In the genomic region with DNA sequence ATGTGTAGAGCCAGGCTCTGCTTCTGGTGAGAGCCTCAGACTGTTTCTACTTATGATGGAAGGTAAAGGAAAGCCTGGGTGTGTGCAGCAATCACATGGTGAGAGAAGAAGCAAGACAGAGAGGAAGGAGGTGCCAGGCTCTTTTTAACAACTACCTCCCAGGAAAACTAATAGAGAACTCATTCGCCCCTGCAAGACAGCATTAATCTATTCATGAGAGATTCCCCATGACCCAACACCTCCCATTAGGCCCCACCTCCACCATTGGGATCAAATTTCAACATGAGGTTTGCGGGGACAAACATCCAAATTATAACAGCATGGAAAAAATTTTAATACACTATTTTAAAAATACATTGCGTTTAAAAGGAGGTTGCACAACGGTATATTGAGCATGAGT, we compare ENCODE assay signal across 37 cellular contexts. TPM values are rescaled to one million over a fixed set of nuclear protein-coding genes. Genes with fewer than 3 reads are reported as not detected.
"Had no signal": no experiment of that assay in that cellular context is flagged by ENCODE, and none has a peak within 500 bp of the region (broad histone marks: within the 10 kb centered on the region; RNA-seq: fewer than 3 reads in every experiment).

No MANE protein-coding gene starts in this region.

- H3K36me3 ChIP-seq: MG63 had no signal

- H3K9me3 ChIP-seq: MG63 had no signal

- H3K27me3 ChIP-seq: MG63 had no signal

- H3K4me3 ChIP-seq: MG63 had no signal

- DNase-seq: Karpas-422, Kasumi-1, MG63, MM.1S, MV-4-11, NCI-H1048, NCI-H1092, NCI-H1092 treated with DMSO at 0.1 percent for 48 hours, NCI-H1105, NCI-H1105 treated with DMSO at 0.1 percent for 48 hours, NCI-H1417, NCI-H1417 treated with DMSO at 0.1 percent for 48 hours, NCI-H1436, NCI-H1436 treated with DMSO at 0.1 percent for 48 hours, NCI-H146, NCI-H1694, NCI-H1694 treated with DMSO at 0.1 percent for 48 hours, NCI-H187, NCI-H187 treated with DMSO at 0.1 percent for 48 hours, NCI-H1930, NCI-H2029, NCI-H2029 treated with DMSO at 0.1 percent for 48 hours, NCI-H2081, NCI-H2081 treated with DMSO at 0.1 percent for 48 hours, NCI-H2107, NCI-H2171, NCI-H2171 treated with DMSO at 0.1 percent for 48 hours, NCI-H2227 treated with DMSO at 0.1 percent for 48 hours, NCI-H226, NCI-H345, NCI-H446, NCI-H446 treated with DMSO at 0.1 percent for 48 hours, NCI-H510A, NCI-H510A treated with DMSO at 0.1 percent for 48 hours had no signal

RNA-seq across cellular contexts. Expression of a gene that starts 24.7 kb away (rescaled TPM):
- total RNA-seq: LHCN-M2, MCF 10A, NCI-H460 had no signal
